2 cellular contexts compared by ENCODE assay signal in genomic region chr1:61956774-61957173, GRCh38.
TF ChIP-seq lines count a peak whose summit lies in the region.

No MANE protein-coding gene starts in this region.

TF ChIP-seq in GM23338, 12 proteins besides CTCF, POLR2A, EP300 and RAD21 (continued from another document):
- no peak for TF ChIP-seq STAT1 (IDR thresholded peaks at IDR 0.05; ENCODE audit: unreplicated experiment)
- no peak for TF ChIP-seq EZH2 (IDR thresholded peaks at IDR 0.05; ENCODE audit: low read depth, unreplicated experiment)
- TF ChIP-seq NANOG (IDR thresholded peaks at IDR 0.05; ENCODE audit: borderline replicate concordance) = peak; percentile 74; the same call in 1 of the 2 replicates

TF ChIP-seq in H1, 55 proteins besides CTCF, POLR2A, EP300 and RAD21 (continued from another document):
- TF ChIP-seq, protein P1, sequence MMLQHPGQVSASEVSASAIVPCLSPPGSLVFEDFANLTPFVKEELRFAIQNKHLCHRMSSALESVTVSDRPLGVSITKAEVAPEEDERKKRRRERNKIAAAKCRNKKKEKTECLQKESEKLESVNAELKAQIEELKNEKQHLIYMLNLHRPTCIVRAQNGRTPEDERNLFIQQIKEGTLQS (IDR thresholded peaks at IDR 0.05; ENCODE audit: insufficient read depth, low read depth, low read length) = no peak
- no peak for TF ChIP-seq CBX8 (IDR thresholded peaks at IDR 0.05; ENCODE audit: borderline replicate concordance, low read depth, low read length)
- TF ChIP-seq, protein P2, sequence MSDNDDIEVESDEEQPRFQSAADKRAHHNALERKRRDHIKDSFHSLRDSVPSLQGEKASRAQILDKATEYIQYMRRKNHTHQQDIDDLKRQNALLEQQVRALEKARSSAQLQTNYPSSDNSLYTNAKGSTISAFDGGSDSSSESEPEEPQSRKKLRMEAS (IDR thresholded peaks at IDR 0.05) = no peak
- TF ChIP-seq POU5F1 (IDR thresholded peaks at IDR 0.05; ENCODE audit: low read depth, low read length) = no peak
- no peak for TF ChIP-seq CEBPB (IDR thresholded peaks at IDR 0.05; ENCODE audit: low read depth, low read length)
- TF ChIP-seq ATF2 (IDR thresholded peaks at IDR 0.05; ENCODE audit: low read length) = no peak
- TF ChIP-seq FOSL1 (IDR thresholded peaks at IDR 0.05; ENCODE audit: insufficient read depth, low read depth, low read length) = no peak
- TF ChIP-seq KDM5A (IDR thresholded peaks at IDR 0.05; ENCODE audit: low read length) = no peak
- TF ChIP-seq HDAC6 (IDR thresholded peaks at IDR 0.05; ENCODE audit: low read depth, low read length) = no peak
- no peak for TF ChIP-seq SP4 (IDR thresholded peaks at IDR 0.05; ENCODE audit: low read length)
- no peak for TF ChIP-seq NANOG (IDR thresholded peaks at IDR 0.05; ENCODE audit: insufficient read depth, low read depth, low read length, poor library complexity, severe bottlenecking)
- no peak for TF ChIP-seq RXRA (IDR thresholded peaks at IDR 0.05; ENCODE audit: insufficient read depth, low read depth, low read length)
TF ChIP-seq in H1: peak in this region for 0.
